In genomic region chr7:80918909-80919721, GRCh38 we compare ENCODE assay signal across 8 cellular contexts. TPM values are rescaled to one million over a fixed set of nuclear protein-coding genes. Genes with fewer than 3 reads are reported as not detected.
DNase-seq lines count a peak whose midpoint lies in the region; ATAC-seq and TF ChIP-seq lines count a peak whose summit lies in the region.

Gene SEMA3C (minus strand): TSS chr7:80919051. CDS start chr7:80916781, 2,270 bp downstream.

- H3K27ac ChIP-seq in angular gyrus (ENCODE audit: low read depth, low read length): peak within 1 kb of the TSS; percentile 57

- in situ Hi-C loops in ACHN (cut with HindIII; ENCODE audit: low pct_ligation_motif_present, low pct_unique_long_range_greater_than_20kb, low sequenced_read_pairs): loop anchor here (25.0 kb wide), 2 partner anchors 207 to 543 kb away; no protein-coding TSS in a partner anchor

- peaks cover 44% of the 10 kb centered on the region for H3K4me1 Mint-ChIP-seq in osteocyte (ENCODE audit: unreplicated experiment)

- TF ChIP-seq POLR2A in GM18505 (IDR thresholded peaks at IDR 0.05; ENCODE audit: borderline replicate concordance, extremely low read depth, insufficient read depth, insufficient read length): no peak

- peak within 1 kb of the TSS; percentile 88 for H3K27ac Mint-ChIP-seq in osteocyte (ENCODE audit: unreplicated experiment)

- H3K27me3 Mint-ChIP-seq in osteocyte (ENCODE audit: unreplicated experiment): no peaks in the 10 kb centered on the region

- peak within 1 kb of the TSS; percentile 93 for H3K4me3 Mint-ChIP-seq in osteocyte (ENCODE audit: unreplicated experiment)

- intact Hi-C loops in left cardiac atrium (cut with DNase I): no loop called here

- H3K9me3 Mint-ChIP-seq in osteocyte (ENCODE audit: unreplicated experiment): no peaks in the 10 kb centered on the region

- no peak for TF ChIP-seq CTCF in osteocyte (IDR thresholded peaks at IDR 0.05)

- DNase-seq in ACHN: peak; percentile 99
- DNase-seq in NCI-H69 (lab: John Stamatoyannopoulos, UW): peak; percentile 99
- peak; percentile 91 for DNase-seq in left cardiac atrium
- peak; percentile 97 for DNase-seq in osteocyte (ENCODE audit: extremely low spot score, unreplicated experiment)
- DNase-seq in effector CD8-positive, alpha-beta T cell (lab: John Stamatoyannopoulos, UW): no peak

- ATAC-seq in GM18505 (IDR thresholded peaks at IDR 0.05; ENCODE audit: unreplicated experiment): peak; percentile 70
- peak; percentile 65 for ATAC-seq in HG03280 (IDR thresholded peaks at IDR 0.05; ENCODE audit: unreplicated experiment)
- peak; percentile 99 for ATAC-seq in left cardiac atrium

- peaks cover 13% of the 10 kb centered on the region for H3K36me3 Mint-ChIP-seq in osteocyte (ENCODE audit: unreplicated experiment)

RNA-seq across cellular contexts. Expression of gene SEMA3C, which starts in this region (rescaled TPM):
- 10 to 100 TPM; 37.4 to 44.1 TPM for total RNA-seq in left cardiac atrium
- 74.1 and 77.5 TPM in 2 replicates for total RNA-seq in osteocyte
